ENCODE assay signal across 9 cellular contexts in genomic region chr19:34733266-34733825, GRCh38. TPM values are rescaled to one million over a fixed set of nuclear protein-coding genes. Genes with fewer than 3 reads are reported as not detected.
DNase-seq lines count a peak whose midpoint lies in the region; ATAC-seq and TF ChIP-seq lines count a peak whose summit lies in the region.
"Had no signal": no experiment of that assay in that cellular context is flagged by ENCODE, and none has a peak within 500 bp of the region (broad histone marks: within the 10 kb centered on the region; RNA-seq: fewer than 3 reads in every experiment).

No MANE protein-coding gene starts in this region.

- no peak for DNase-seq in BJ (ENCODE audit: low read depth)
- no peak for DNase-seq in PC-3
- DNase-seq in dorsolateral prefrontal cortex: peak in 3 of 10 donors; percentile 50 to 81 (median 75)
- DNase-seq in AG08395 (ENCODE audit: low spot score): no peak
- no peak for DNase-seq in stimulated activated CD4-positive, alpha-beta T cell treated with anti-CD3 and anti-CD28 coated beads, Interleukin-2, amount 100 ng/mL, for 24 hours

- H4K20me1 ChIP-seq in PC-3 (ENCODE audit: low read length): no peaks in the 10 kb centered on the region

- H3K4me2 ChIP-seq in PC-3 (ENCODE audit: low read length): peak overlapping the region; percentile 95

- no peaks in the 10 kb centered on the region for H3K9me2 ChIP-seq in PC-3 (replicated peaks; ENCODE audit: low read length)

- peaks cover 17% of the 10 kb centered on the region for H3K79me2 ChIP-seq in PC-3 (ENCODE audit: low read length)

- CTCF ChIA-PET in BJ (lab: Yijun Ruan, JAX) (no interaction called here), PC-3 (lab: Charles Lee) (no interaction called here)

- POLR2A ChIA-PET in BJ (lab: Charles Lee) (interaction anchor here (0.6 to 1.0 kb wide), 2 partner anchors 51 to 87 kb away, joined by 4 to 8 read pairs; no protein-coding TSS in a partner anchor), PC-3 (lab: Charles Lee; ENCODE audit: unreplicated experiment) (interaction anchor here (0.6 kb wide), 1 partner anchor 56 kb away, joined by 3 read pairs; the partner anchor contains the start of genes SCGB2B2 and ZNF302)

- H3K9ac ChIP-seq in PC-3 (ENCODE audit: low read length) (peak overlapping the region; percentile 93), muscle layer of colon (ENCODE audit: low read length) (peak overlapping the region; percentile 88)

- H3K36me3 ChIP-seq in BJ (ENCODE audit: control insufficient read depth, insufficient read depth, low read length): peaks cover 4% of the 10 kb centered on the region
- H3K36me3 ChIP-seq in PC-3 (ENCODE audit: low read depth, low read length): 0 out of 2 replicates have a peak, but pooled peaks cover 7% of the 10 kb centered on the region
- peaks cover 18% of the 10 kb centered on the region for H3K36me3 ChIP-seq in muscle layer of colon (ENCODE audit: insufficient read depth, low read length)

- BruUV-seq in PC-3 (replicated peaks; lab: Mats Ljungman, UMichigan): TSS peak; percentile 92

- no peaks in the 10 kb centered on the region for H3F3A ChIP-seq in PC-3 (ENCODE audit: low read length, unreplicated experiment)

- no peaks in the 10 kb centered on the region for H3K27me3 ChIP-seq in BJ (ENCODE audit: control insufficient read depth, insufficient read depth, low read length)
- H3K27me3 ChIP-seq in PC-3 (ENCODE audit: low read length): no peaks in the 10 kb centered on the region
- no peaks in the 10 kb centered on the region for H3K27me3 ChIP-seq in dorsolateral prefrontal cortex
- H3K27me3 ChIP-seq in muscle layer of colon (ENCODE audit: control insufficient read depth in 1 of 2, insufficient read depth in 2 of 2, low read length in 2 of 2): no peaks in the 10 kb centered on the region

- H3K27ac ChIP-seq in PC-3 (ENCODE audit: low read length): peak overlapping the region; percentile 74
- H3K27ac ChIP-seq in dorsolateral prefrontal cortex: peak overlapping the region; percentile 93 to 99 (median 98)
- peak overlapping the region; percentile 85 for H3K27ac ChIP-seq in muscle layer of colon (ENCODE audit: low read depth, low read length)

- intact Hi-C loops in PC-3 (cut with micrococcal nuclease) (loop anchor here (2.0 kb wide), 1 partner anchor 57 kb away; the partner anchor contains the start of genes SCGB2B2 and ZNF302), dorsolateral prefrontal cortex (cut with DNase I) (loop anchor here (5.0 kb wide), 3 partner anchors 39 to 194 kb away; partner anchors contain the start of genes ZNF30 (in 1 of the 2) and ZNF599 (in 1 of the 2))

- peak overlapping the region; percentile 90 for H2AFZ ChIP-seq in PC-3 (ENCODE audit: low read length)

- no peaks in the 10 kb centered on the region for H3K9me3 ChIP-seq in PC-3 (ENCODE audit: low read length)
- peaks cover 7% of the 10 kb centered on the region for H3K9me3 ChIP-seq in muscle layer of colon (ENCODE audit: low read length)

- peak; percentile 22 for ATAC-seq in GM18498 (IDR thresholded peaks at IDR 0.05; ENCODE audit: unreplicated experiment)
- peak; percentile 12 for ATAC-seq in HG03064 (IDR thresholded peaks at IDR 0.05; ENCODE audit: low read depth, unreplicated experiment)
- ATAC-seq in PC-3: no peak; the same call in 1 of the 2 replicates

- TF ChIP-seq CTCF in BJ (IDR thresholded peaks at IDR 0.05; ENCODE audit: insufficient read depth, low read depth, low read length): no peak
- no peak for TF ChIP-seq CTCF in PC-3 (conservative IDR thresholded peaks at IDR 0.05; ENCODE audit: low read depth, low read length)
- TF ChIP-seq CTCF in dorsolateral prefrontal cortex (IDR thresholded peaks at IDR 0.05 in 54 of 56, conservative IDR thresholded peaks at IDR 0.05 in 2 of 56; ENCODE audit: low read depth in 1 of 56, partially characterized antibody in 56 of 56): no peak

- H3K4me1 ChIP-seq in PC-3 (ENCODE audit: insufficient read depth, low read length) (no peaks in the 10 kb centered on the region), muscle layer of colon (ENCODE audit: insufficient read depth, low read length) (peaks cover 26% of the 10 kb centered on the region)

- H3K4me3 ChIP-seq in BJ (ENCODE audit: low read depth, low read length) (peak overlapping the region; percentile 86), PC-3 (ENCODE audit: low read length) (peak overlapping the region; percentile 88), dorsolateral prefrontal cortex (peak overlapping the region; percentile 71 to 100 (median 96)), muscle layer of colon (ENCODE audit: low read depth in 1 of 2, low read length in 2 of 2) (peak overlapping the region; percentile 88 to 91)

RNA-seq across cellular contexts. Expression of gene ZNF181, which starts 0.7 kb away (rescaled TPM):
- 3.2 and 5.5 TPM in 2 replicates for polyA plus RNA-seq in BJ (2011; rRNA removed)
- polyA minus RNA-seq in BJ (2011; rRNA and poly(A)+ RNA removed): 2.8 and 3.5 TPM in 2 replicates
- total RNA-seq in PC-3 (2014; rRNA removed) (2.8 and 17.2 TPM in 2 replicates), dorsolateral prefrontal cortex (10 to 100 TPM; 10.3 to 29.8 (median 19.8) TPM)

RNA-seq across cellular contexts. Expression of gene ZNF599, which starts 39.7 kb away (rescaled TPM):
- 5.9 and 7.1 TPM in 2 replicates for polyA plus RNA-seq in BJ (2011; rRNA removed)
- 3.3 and 3.4 TPM in 2 replicates for polyA minus RNA-seq in BJ (2011; rRNA and poly(A)+ RNA removed)
- total RNA-seq in PC-3 (2014; rRNA removed) (not detected in 2 replicates), dorsolateral prefrontal cortex (10 to 100 TPM in 1 of 120 experiments, 1 to 10 TPM in 119; 2.2 to 10.1 (median 5.5) TPM)

RNA-seq across cellular contexts. Expression of gene ZNF302, which starts 55.9 kb away (rescaled TPM):
- polyA plus RNA-seq in BJ (2011; rRNA removed): 11.0 and 20.9 TPM in 2 replicates
- 6.4 and 8.5 TPM in 2 replicates for polyA minus RNA-seq in BJ (2011; rRNA and poly(A)+ RNA removed)
- 7.3 and 15.9 TPM in 2 replicates for total RNA-seq in PC-3 (2014; rRNA removed)
- 10 to 100 TPM; 42.2 to 67.0 (median 53.7) TPM for total RNA-seq in dorsolateral prefrontal cortex

RNA-seq across cellular contexts. Expression of gene SCGB2B2, which starts 56.4 kb away (rescaled TPM):
- polyA plus RNA-seq in BJ (2011; rRNA removed): not detected in 2 replicates
- polyA minus RNA-seq in BJ (2011; rRNA and poly(A)+ RNA removed): 0.14 and 0.21 TPM in 2 replicates
- total RNA-seq in PC-3 (2014; rRNA removed) (not detected in 2 replicates), dorsolateral prefrontal cortex (1 to 10 TPM in 115 of 120 experiments, under 1 TPM in 5; 0.35 to 6.0 (median 2.5) TPM)
- total RNA-seq: SK-MEL-5 had no signal
